25 cellular contexts compared by ENCODE assay signal in genomic region chr2:100791294-100791935, GRCh38. TPM values are rescaled to one million over a fixed set of nuclear protein-coding genes. Genes with fewer than 3 reads are reported as not detected.
"Had no signal": no experiment of that assay in that cellular context is flagged by ENCODE, and none has a peak within 500 bp of the region (broad histone marks: within the 10 kb centered on the region; RNA-seq: fewer than 3 reads in every experiment).

No MANE protein-coding gene starts in this region.

- H3K4me3 ChIP-seq: cardiac muscle cell, left ventricle myocardium inferior, skin epidermis, tibial nerve had no signal

- DNase-seq: activated B cell treated with CpG ODN at 0.5 μM for 24 hours; activated CD4-positive, alpha-beta T cell treated with anti-CD3 and anti-CD28 coated beads for 36 hours; activated CD4-positive, alpha-beta T cell treated with anti-CD3 and anti-CD28 coated beads, Interleukin-2, amount 50 U/mL, for 48 hours; activated CD8-positive, alpha-beta memory T cell treated with anti-CD3 and anti-CD28 coated beads, Interleukin-2, amount 50 U/mL, for 48 hours; activated naive CD4-positive, alpha-beta T cell treated with Interleukin-2 at 50 U/mL for 16 hours; activated naive CD8-positive, alpha-beta T cell treated with anti-CD3 and anti-CD28 coated beads, Interleukin-2, amount 10 ng/mL, durations not matched to agents 7 days and 5 days; activated T-cell treated with anti-CD3 and anti-CD28 coated beads, Interleukin-2, amount 50 U/mL, for 4 hours; effector CD4-positive, alpha-beta T cell; foreskin keratinocyte; hippocampal formation; kidney glomerular epithelial cell; left ventricle myocardium inferior; midbrain; right cardiac atrium; stimulated activated CD4-positive, alpha-beta T cell treated with anti-CD3 and anti-CD28 coated beads, Interleukin-2, amount 100 ng/mL, for 24 hours; stimulated activated naive CD8-positive, alpha-beta T cell treated with anti-CD3 and anti-CD28 coated beads, Interleukin-15, amount 100 ng/mL, for 72 hours; T-helper 1 cell; T-helper 9 cell had no signal

- H3K9me3 ChIP-seq: left ventricle myocardium inferior, neutrophil, tibial nerve had no signal

- H3K36me3 ChIP-seq: cardiac muscle cell, left ventricle myocardium inferior, neutrophil, tibial nerve had no signal

- H3K4me1 ChIP-seq: parathyroid adenoma, tibial nerve had no signal

- ATAC-seq: activated CD4-positive, alpha-beta T cell treated with anti-CD3 and anti-CD28 coated beads for 36 hours; activated T-cell treated with anti-CD3 and anti-CD28 coated beads, Interleukin-2, amount 50 U/mL, for 4 hours; foreskin keratinocyte; natural killer cell treated with Interleukin-12 subunit alpha and Interleukin-12 subunit beta and Interleukin-15 and Interleukin-18, amount 100 ng/mL, for 72 hours; right cardiac atrium; stimulated activated effector memory CD8-positive, alpha-beta T cell treated with anti-CD3 and anti-CD28 coated beads, Interleukin-12 subunit alpha, Interleukin-12 subunit beta, amount 100 ng/mL, for 72 hours; stimulated activated naive CD8-positive, alpha-beta T cell treated with anti-CD3 and anti-CD28 coated beads, Interleukin-15, amount 100 ng/mL, for 72 hours had no signal

- H3K27me3 ChIP-seq: cardiac muscle cell, foreskin keratinocyte, tibial nerve had no signal

- H3K27ac ChIP-seq: cardiac muscle cell, foreskin keratinocyte, left ventricle myocardium inferior, neutrophil, parathyroid adenoma, skin epidermis, tibial nerve had no signal

RNA-seq across cellular contexts. Expression of gene NPAS2, which starts 28.5 kb away (rescaled TPM):
- total RNA-seq: activated B cell treated with CpG ODN at 0.5 μM for 24 hours had no signal
